24 cellular contexts compared by ENCODE assay signal in the genomic region with DNA sequence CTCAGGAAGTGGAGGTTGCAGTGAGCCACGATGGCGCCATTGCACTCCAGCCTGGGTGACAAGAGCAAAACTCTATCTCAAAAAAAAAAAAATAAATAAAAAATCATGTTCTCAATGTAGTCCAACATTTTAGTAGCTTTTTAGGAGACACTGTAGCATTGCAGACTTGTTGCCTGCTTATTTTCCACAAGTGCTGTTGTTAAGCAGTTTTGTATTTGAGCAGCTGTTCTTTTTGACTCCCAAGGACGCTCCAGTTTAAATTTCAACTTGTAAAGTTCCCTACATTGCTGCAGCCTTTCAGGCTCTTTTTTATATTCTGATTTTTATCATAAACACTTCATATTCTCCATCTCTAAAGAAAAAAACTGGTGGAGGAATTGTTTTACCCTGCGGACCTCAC.
"Had no signal": no experiment of that assay in that cellular context is flagged by ENCODE, and none has a peak within 500 bp of the region (broad histone marks: within the 10 kb centered on the region; RNA-seq: fewer than 3 reads in every experiment).

No MANE protein-coding gene starts in this region.

- H3K27ac ChIP-seq: colonic mucosa, epithelial cell of prostate, esophagus squamous epithelium, gastrocnemius medialis, heart right ventricle, left lung, lower lobe of right lung had no signal

- FAIRE-seq: islet of Langerhans, keratinocyte had no signal

- H3K4me3 ChIP-seq: colonic mucosa, esophagus squamous epithelium, gastrocnemius medialis, heart right ventricle, left lung, lower lobe of right lung, mucosa of descending colon had no signal

- H3K27me3 ChIP-seq: colonic mucosa, esophagus squamous epithelium, gastrocnemius medialis, heart right ventricle, left lung had no signal

- ATAC-seq: effector memory CD8-positive, alpha-beta T cell; esophagus mucosa; gastrocnemius medialis; heart right ventricle; left cardiac atrium; left lung; left ventricle myocardium superior; lower lobe of right lung; mucosa of descending colon had no signal

- DNase-seq: colonic mucosa; cortex of kidney; effector CD8-positive, alpha-beta T cell; effector memory CD8-positive, alpha-beta T cell; endodermal cell; erythroblast; esophagus squamous epithelium; foreskin fibroblast; foreskin melanocyte; gastrocnemius medialis; glutamatergic neuron; head of caudate nucleus; heart right ventricle; hippocampal formation; left cardiac atrium; left lung; left ventricle myocardium superior; lower lobe of right lung; mesenchymal stem cell; mucosa of descending colon had no signal

- H3K4me1 ChIP-seq: colonic mucosa, esophagus squamous epithelium, left lung, lower lobe of right lung had no signal

- H3K9me3 ChIP-seq: colonic mucosa, esophagus squamous epithelium, gastrocnemius medialis, heart right ventricle, left lung, lower lobe of right lung, mucosa of descending colon had no signal
